In genomic region chr10:114173680-114174461, GRCh38 we compare ENCODE assay signal across 8 cellular contexts. TPM values are rescaled to one million over a fixed set of nuclear protein-coding genes. Genes with fewer than 3 reads are reported as not detected.
A peak's percentile ranks its signal among the peaks of the same experiment; 100 is the strongest.
DNase-seq lines count a peak whose midpoint lies in the region; ATAC-seq and TF ChIP-seq lines count a peak whose summit lies in the region.

Gene CCDC186 (minus strand): TSS chr10:114174203. CDS start chr10:114163268, 10,935 bp downstream.

- TF ChIP-seq CTCF in psoas muscle (IDR thresholded peaks at IDR 0.05), result no peak

- H3K4me1 ChIP-seq in psoas muscle (peaks cover 7% of the 10 kb centered on the region), urinary bladder (ENCODE audit: insufficient read depth) (no peaks in the 10 kb centered on the region)

- WGBS in psoas muscle, 3 donors, result 0 to 1% (median 0%) methylated on average over 50 to 58 of the region's 58 CpGs
- WGBS in urinary bladder, result under 1% methylated on average over 58 of the region's 58 CpGs

- H3K27ac ChIP-seq in psoas muscle (peak within 1 kb of the TSS; percentile 93), urinary bladder (ENCODE audit: low read depth) (peak within 1 kb of the TSS; percentile 91)

- peak; percentile 93 for DNase-seq in NCI-H146 treated with DMSO at 0.1 percent for 48 hours (lab: John Stamatoyannopoulos, UW; ENCODE audit: unreplicated experiment)
- DNase-seq in T-helper 2 cell, result peak; percentile 96 to 98 (median 97)
- peak; percentile 45 to 96 (median 85) for DNase-seq in anterior cingulate cortex (lab: John Stamatoyannopoulos, UW)
- peak; percentile 97 for DNase-seq in left ventricle myocardium superior
- peak; percentile 94 to 96 for DNase-seq in psoas muscle

- H3K9me3 ChIP-seq in psoas muscle, result peaks cover 17% of the 10 kb centered on the region

- intact Hi-C loops in left ventricle myocardium superior (cut with micrococcal nuclease) (no loop called here), psoas muscle (cut with DNase I) (loop anchor here in 1 of 2 donors (10.0 kb wide), 1 partner anchor 91 kb away; no protein-coding TSS in a partner anchor)

- H3K36me3 ChIP-seq in psoas muscle (ENCODE audit: insufficient read depth in 1 of 2, low read depth in 1 of 2) (peaks cover 0 to 18% of the 10 kb centered on the region in 2 donors), urinary bladder (ENCODE audit: insufficient read depth) (no peaks in the 10 kb centered on the region)

- peak within 1 kb of the TSS; percentile 88 for H3K4me3 ChIP-seq in psoas muscle
- peak within 1 kb of the TSS; percentile 78 for H3K4me3 ChIP-seq in urinary bladder (ENCODE audit: low read depth, low read length)

- ATAC-seq in GM18499 (IDR thresholded peaks at IDR 0.05; ENCODE audit: insufficient read depth, unreplicated experiment) (peak; percentile 92), HG02884 (IDR thresholded peaks at IDR 0.05; ENCODE audit: unreplicated experiment) (peak; percentile 99), left ventricle myocardium superior (peak; percentile 99), psoas muscle (peak; percentile 98 to 99 (median 99))

- H3K27me3 ChIP-seq in psoas muscle (ENCODE audit: insufficient read depth in 3 of 3, low read length in 2 of 3), result no peaks in the 10 kb centered on the region

RNA-seq across cellular contexts. Expression of gene CCDC186, which starts in this region (rescaled TPM):
- 17.7 TPM for total RNA-seq in left ventricle myocardium superior
- 10 to 100 TPM; 10.5 to 16.5 (median 11.4) TPM for total RNA-seq in psoas muscle
- polyA plus RNA-seq in psoas muscle, result 1 to 10 TPM; 1.9 to 8.9 (median 3.8) TPM
- total RNA-seq in urinary bladder, result 83.1 TPM
- 5.7 TPM for polyA plus RNA-seq in urinary bladder

Comparison
In these comparisons a context has a peak if more than half of its experiments do, and no peak if none do; other contexts are left out.
1. Peak in every context shown above with its lines: DNase-seq, ATAC-seq, H3K4me3 ChIP-seq and H3K27ac ChIP-seq.